ENCODE assay signal across 1 cellular context in the genomic region with DNA sequence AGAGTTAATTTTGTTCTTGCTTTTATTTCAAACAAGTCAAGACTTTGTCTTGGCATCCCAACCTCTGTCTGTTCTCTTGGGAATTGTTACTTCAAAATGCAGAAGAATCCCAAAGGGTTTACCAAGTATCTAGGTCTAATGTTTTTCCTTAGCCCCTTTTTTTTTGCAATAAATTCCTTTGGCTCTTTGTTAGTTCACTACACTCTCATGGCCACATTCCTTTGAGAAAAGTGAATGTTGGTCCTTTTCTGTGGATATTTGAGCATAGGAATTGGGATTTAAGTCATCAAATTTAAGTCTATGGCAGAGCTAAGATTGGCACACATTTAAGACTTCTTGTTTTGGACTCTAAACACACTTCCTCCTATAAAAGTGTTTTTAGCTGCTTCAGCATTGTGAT.
TF ChIP-seq lines count a peak whose summit lies in the region.

No MANE protein-coding gene starts in this region.

TF ChIP-seq in HepG2, 621 proteins besides CTCF, POLR2A, EP300 and RAD21:
- no peak for TF ChIP-seq FOXC1 (CRISPR knock-in tag; IDR thresholded peaks at IDR 0.05; ENCODE audit: borderline replicate concordance)
- TF ChIP-seq SP2 (CRISPR knock-in tag; IDR thresholded peaks at IDR 0.05), result no peak
- no peak for TF ChIP-seq ZFP36L1 (CRISPR knock-in tag; IDR thresholded peaks at IDR 0.05)
- no peak for TF ChIP-seq ZKSCAN1 (IDR thresholded peaks at IDR 0.05; ENCODE audit: low read length)
- TF ChIP-seq, protein P1, sequence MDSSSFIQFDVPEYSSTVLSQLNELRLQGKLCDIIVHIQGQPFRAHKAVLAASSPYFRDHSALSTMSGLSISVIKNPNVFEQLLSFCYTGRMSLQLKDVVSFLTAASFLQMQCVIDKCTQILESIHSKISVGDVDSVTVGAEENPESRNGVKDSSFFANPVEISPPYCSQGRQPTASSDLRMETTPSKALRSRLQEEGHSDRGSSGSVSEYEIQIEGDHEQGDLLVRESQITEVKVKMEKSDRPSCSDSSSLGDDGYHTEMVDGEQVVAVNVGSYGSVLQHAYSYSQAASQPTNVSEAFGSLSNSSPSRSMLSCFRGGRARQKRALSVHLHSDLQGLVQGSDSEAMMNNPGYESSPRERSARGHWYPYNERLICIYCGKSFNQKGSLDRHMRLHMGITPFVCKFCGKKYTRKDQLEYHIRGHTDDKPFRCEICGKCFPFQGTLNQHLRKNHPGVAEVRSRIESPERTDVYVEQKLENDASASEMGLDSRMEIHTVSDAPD (CRISPR knock-in tag; IDR thresholded peaks at IDR 0.05), result no peak
- TF ChIP-seq, protein P2, sequence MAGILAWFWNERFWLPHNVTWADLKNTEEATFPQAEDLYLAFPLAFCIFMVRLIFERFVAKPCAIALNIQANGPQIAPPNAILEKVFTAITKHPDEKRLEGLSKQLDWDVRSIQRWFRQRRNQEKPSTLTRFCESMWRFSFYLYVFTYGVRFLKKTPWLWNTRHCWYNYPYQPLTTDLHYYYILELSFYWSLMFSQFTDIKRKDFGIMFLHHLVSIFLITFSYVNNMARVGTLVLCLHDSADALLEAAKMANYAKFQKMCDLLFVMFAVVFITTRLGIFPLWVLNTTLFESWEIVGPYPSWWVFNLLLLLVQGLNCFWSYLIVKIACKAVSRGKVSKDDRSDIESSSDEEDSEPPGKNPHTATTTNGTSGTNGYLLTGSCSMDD (CRISPR knock-in tag; IDR thresholded peaks at IDR 0.05), result no peak
- TF ChIP-seq AGO1 (IDR thresholded peaks at IDR 0.05; ENCODE audit: low read depth, low read length, poor library complexity, severe bottlenecking), result no peak
- TF ChIP-seq, protein P3, sequence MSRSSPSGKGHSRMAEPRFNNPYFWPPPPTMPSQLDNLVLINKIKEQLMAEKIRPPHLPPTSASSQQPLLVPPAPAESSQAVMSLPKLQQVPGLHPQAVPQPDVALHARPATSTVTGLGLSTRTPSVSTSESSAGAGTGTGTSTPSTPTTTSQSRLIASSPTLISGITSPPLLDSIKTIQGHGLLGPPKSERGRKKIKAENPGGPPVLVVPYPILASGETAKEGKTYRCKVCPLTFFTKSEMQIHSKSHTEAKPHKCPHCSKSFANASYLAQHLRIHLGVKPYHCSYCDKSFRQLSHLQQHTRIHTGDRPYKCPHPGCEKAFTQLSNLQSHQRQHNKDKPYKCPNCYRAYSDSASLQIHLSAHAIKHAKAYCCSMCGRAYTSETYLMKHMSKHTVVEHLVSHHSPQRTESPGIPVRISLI (CRISPR knock-in tag; IDR thresholded peaks at IDR 0.05; ENCODE audit: borderline replicate concordance), result no peak
